In the genomic region with DNA sequence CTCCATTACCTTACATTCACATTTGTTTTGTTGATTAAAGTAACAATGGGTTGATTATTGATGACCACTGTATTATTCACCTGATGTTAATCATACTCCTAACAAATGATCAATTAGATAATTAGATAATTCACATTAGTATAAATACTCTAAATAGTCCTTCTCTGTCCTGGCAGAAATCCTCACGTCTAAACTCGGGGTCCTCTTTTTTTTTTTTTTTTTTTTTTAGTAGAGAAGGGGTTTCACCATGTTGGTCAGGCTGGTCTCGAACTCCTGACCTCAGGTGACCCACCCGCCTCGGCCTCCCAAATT, we compare ENCODE assay signal across 9 cellular contexts. TPM values are rescaled to one million over a fixed set of nuclear protein-coding genes. Genes with fewer than 3 reads are reported as not detected.
DNase-seq lines count a peak whose midpoint lies in the region; ATAC-seq and TF ChIP-seq lines count a peak whose summit lies in the region.
"Not testable (repeated sequence)": the region's sequence is repeated elsewhere in the genome, so short reads cannot be mapped to it uniquely, and the experiment has no call there.
"Had no signal": no experiment of that assay in that cellular context is flagged by ENCODE, and none has a peak within 500 bp of the region (broad histone marks: within the 10 kb centered on the region; RNA-seq: fewer than 3 reads in every experiment).

No MANE protein-coding gene starts in this region.

- not testable (repeated sequence) for TF ChIP-seq POLR2A in body of pancreas (IDR thresholded peaks at IDR 0.05); upper lobe of left lung (IDR thresholded peaks at IDR 0.05)

- CTCF ChIA-PET in HEK293T (lab: Yijun Ruan, JAX) = interaction anchor here (1.2 to 1.3 kb wide), 2 partner anchors 20 to 99 kb away, joined by 3 read pairs; no protein-coding TSS in a partner anchor
- CTCF ChIA-PET in RWPE1 (lab: Yijun Ruan, JAX) = not testable (repeated sequence)

- H3K36me3 ChIP-seq in body of pancreas (replicated peaks in 1 of 2; ENCODE audit: insufficient read depth in 1 of 2, low read depth in 2 of 2); liver (ENCODE audit: control insufficient read depth in 4 of 4, insufficient read depth in 3 of 4, low read depth in 1 of 4, low read length in 3 of 4); psoas muscle (ENCODE audit: insufficient read depth in 1 of 2, low read depth in 1 of 2); upper lobe of left lung: not testable (repeated sequence)

- TF ChIP-seq CTCF in C4-2B (conservative IDR thresholded peaks at IDR 0.05); RWPE1 (conservative IDR thresholded peaks at IDR 0.05; ENCODE audit: low read depth); body of pancreas (IDR thresholded peaks at IDR 0.05); fibroblast of pulmonary artery (IDR thresholded peaks at IDR 0.05; ENCODE audit: low read length, missing control alignments); liver (IDR thresholded peaks at IDR 0.05; ENCODE audit: low read depth, low read length, missing input control); psoas muscle (IDR thresholded peaks at IDR 0.05); upper lobe of left lung (IDR thresholded peaks at IDR 0.05): not testable (repeated sequence)

- H3K9ac ChIP-seq in liver (ENCODE audit: low read depth in 1 of 2, low read length in 2 of 2) = not testable (repeated sequence)

- H3K4me1 ChIP-seq in body of pancreas = peaks cover 10% of the 10 kb centered on the region
- peaks cover 0 to 17% (median 10%) of the 10 kb centered on the region in 4 donors for H3K4me1 ChIP-seq in liver (ENCODE audit: control insufficient read depth in 4 of 4, insufficient read depth in 4 of 4, low read length in 3 of 4)
- H3K4me1 ChIP-seq in psoas muscle = peaks cover 12% of the 10 kb centered on the region
- peaks cover 8 to 15% (median 9%) of the 10 kb centered on the region in 4 donors for H3K4me1 ChIP-seq in upper lobe of left lung

- 11 to 12% methylated on average over 5 of the region's 5 CpGs for WGBS in body of pancreas, 2 donors
- WGBS in liver = 8% methylated on average over 5 of the region's 5 CpGs
- WGBS in psoas muscle, 3 donors = 3 to 11% (median 4%) methylated on average over 5 of the region's 5 CpGs
- WGBS in upper lobe of left lung, 2 donors = 7 to 10% methylated on average over 5 of the region's 5 CpGs

- H3K9me3 ChIP-seq in body of pancreas; liver (ENCODE audit: control insufficient read depth in 4 of 4, low read length in 3 of 4); psoas muscle; upper lobe of left lung: not testable (repeated sequence)

- TF ChIP-seq EP300 in upper lobe of left lung (IDR thresholded peaks at IDR 0.05) = not testable (repeated sequence)

- H3K4me3 ChIP-seq in body of pancreas (peak overlapping the region in 1 of 2 donors; percentile 77), fibroblast of pulmonary artery (replicated peaks; ENCODE audit: low read depth, low read length) (peak overlapping the region; percentile 84), liver (ENCODE audit: low read depth in 1 of 3, low read length in 3 of 3) (peak overlapping the region; percentile 83 to 98 (median 97)), psoas muscle (peak overlapping the region; percentile 94), upper lobe of left lung (peak overlapping the region in 3 of 4 donors; percentile 78 to 92 (median 85))

- not testable (repeated sequence) for ATAC-seq in body of pancreas; upper lobe of left lung (ENCODE audit: low FRiP score in 2 of 2)
- peak in 3 of 4 donors; percentile 2 to 18 (median 16) for ATAC-seq in psoas muscle

- not testable (repeated sequence) for DNase-seq in HEK293T (ENCODE audit: extremely low spot score); RWPE1 (ENCODE audit: low spot score); body of pancreas; fibroblast of pulmonary artery (ENCODE audit: low read depth); psoas muscle; upper lobe of left lung

- TF ChIP-seq RAD21 in liver (IDR thresholded peaks at IDR 0.05) = not testable (repeated sequence)

- POLR2A ChIA-PET in HEK293T (lab: Yijun Ruan, JAX) = interaction anchor here (1.0 to 1.9 kb wide), 2 partner anchors 8 to 11 kb away, joined by 4 to 16 read pairs; a partner anchor contains a TSS
- POLR2A ChIA-PET in RWPE1 (lab: Yijun Ruan, JAX; ENCODE audit: low non-redundant PET) = not testable (repeated sequence)

- H3K27ac ChIP-seq in C4-2B (peak overlapping the region; percentile 74), RWPE1 (peak overlapping the region; percentile 93), body of pancreas (peak overlapping the region in 3 of 4 donors; percentile 87 to 94 (median 93)), psoas muscle (peak overlapping the region; percentile 88), upper lobe of left lung (peak overlapping the region; percentile 86 to 90 (median 88))
- H3K27ac ChIP-seq in liver (ENCODE audit: low read depth in 1 of 2, low read length in 2 of 2) = not testable (repeated sequence)

- intact Hi-C loops in body of pancreas (cut with DNase I); psoas muscle (cut with DNase I): not testable (repeated sequence)

- not testable (repeated sequence) for H3K27me3 ChIP-seq in body of pancreas; liver (ENCODE audit: control insufficient read depth in 4 of 4, insufficient read depth in 4 of 4, low read length in 3 of 4); psoas muscle (ENCODE audit: insufficient read depth in 3 of 3, low read length in 2 of 3); upper lobe of left lung

TF ChIP-seq in HEK293T, 16 proteins besides CTCF, POLR2A, EP300 and RAD21:
- peak; percentile 59 for TF ChIP-seq ZNF384 (IDR thresholded peaks at IDR 0.05)

RNA-seq across cellular contexts. Expression of a gene that starts 0.4 kb away (rescaled TPM):
- 10 to 100 TPM; 29.1 to 45.8 TPM for total RNA-seq in body of pancreas
- 10 to 100 TPM in 1 of 2 donors, 1 to 10 TPM in 1; 4.9 to 12.3 TPM for total RNA-seq in liver
- 1 to 10 TPM; 4.1 to 6.8 TPM for polyA plus RNA-seq in liver
- total RNA-seq in psoas muscle = 1 to 10 TPM; 3.4 to 8.1 (median 6.8) TPM
- polyA plus RNA-seq in psoas muscle = 10 to 100 TPM in 1 of 3 donors, 1 to 10 TPM in 2; 2.0 to 12.4 (median 4.2) TPM
- total RNA-seq in upper lobe of left lung = 10 to 100 TPM; 16.1 to 73.3 (median 27.9) TPM

RNA-seq across cellular contexts. Expression of a gene that starts 11.2 kb away (rescaled TPM):
- total RNA-seq in body of pancreas (10 to 100 TPM; 47.0 to 70.5 TPM), liver (10 to 100 TPM; 14.0 to 21.8 TPM), psoas muscle (10 to 100 TPM in 1 of 4 donors, 1 to 10 TPM in 3; 7.7 to 13.0 (median 9.2) TPM), upper lobe of left lung (10 to 100 TPM; 11.1 to 37.9 (median 25.5) TPM)
- polyA plus RNA-seq in liver (10 to 100 TPM in 1 of 2 donors, 1 to 10 TPM in 1; 7.3 to 14.3 TPM), psoas muscle (10 to 100 TPM in 1 of 3 donors, 1 to 10 TPM in 2; 2.5 to 10.3 (median 2.7) TPM)
- polyA plus RNA-seq: IgD-negative memory B cell had no signal

RNA-seq across cellular contexts. Expression of a gene that starts 36.1 kb away (rescaled TPM):
- total RNA-seq in body of pancreas = 1 to 10 TPM; 5.3 to 6.0 TPM
- total RNA-seq in liver = 1 to 10 TPM; 1.6 to 1.7 TPM
- polyA plus RNA-seq in liver = 1 to 10 TPM in 1 of 2 donors, under 1 TPM in 1; 0.85 to 2.9 TPM
- 10 to 100 TPM; 10.8 to 18.1 (median 16.4) TPM for total RNA-seq in psoas muscle
- 1 to 10 TPM; 5.7 to 7.2 (median 7.0) TPM for polyA plus RNA-seq in psoas muscle
- 1 to 10 TPM; 3.8 to 7.4 (median 5.0) TPM for total RNA-seq in upper lobe of left lung
